1 cellular context compared by ENCODE assay signal in the genomic region with DNA sequence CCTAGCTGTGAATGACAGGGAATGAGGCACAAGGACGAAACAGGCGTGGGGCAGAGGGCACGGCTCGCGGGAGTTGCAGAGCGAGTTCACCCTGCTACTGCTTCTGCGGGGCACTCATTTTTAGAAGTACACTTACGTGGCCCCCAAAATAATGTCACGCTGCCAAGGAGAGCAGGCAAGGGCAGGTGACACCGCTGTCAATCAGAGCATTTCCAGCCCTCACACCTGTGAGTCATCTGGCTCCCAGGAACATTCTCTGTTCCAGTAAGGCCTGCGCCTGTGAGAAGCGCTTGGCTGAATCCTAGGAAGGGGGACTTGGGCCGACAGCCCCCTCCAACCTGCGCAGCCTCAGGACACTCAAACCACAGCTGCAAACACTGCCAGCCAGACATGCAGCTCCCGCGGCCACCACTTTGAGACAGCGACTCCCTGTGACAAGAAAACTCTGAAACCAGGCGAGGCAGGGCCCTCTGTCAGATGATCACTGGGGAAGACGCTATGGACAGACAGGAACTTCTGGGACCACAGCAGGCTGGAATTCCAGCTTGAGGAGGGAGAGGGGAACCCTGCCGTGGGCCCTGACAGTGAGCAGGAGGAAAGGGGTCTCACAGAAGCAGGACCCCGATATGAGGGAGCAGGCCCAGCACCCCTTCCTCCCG.
TF ChIP-seq lines count a peak whose summit lies in the region.

No MANE protein-coding gene starts in this region.

TF ChIP-seq in HCT116, 20 proteins besides CTCF, POLR2A, EP300 and RAD21 (continued from another document):
- TF ChIP-seq, protein P1, sequence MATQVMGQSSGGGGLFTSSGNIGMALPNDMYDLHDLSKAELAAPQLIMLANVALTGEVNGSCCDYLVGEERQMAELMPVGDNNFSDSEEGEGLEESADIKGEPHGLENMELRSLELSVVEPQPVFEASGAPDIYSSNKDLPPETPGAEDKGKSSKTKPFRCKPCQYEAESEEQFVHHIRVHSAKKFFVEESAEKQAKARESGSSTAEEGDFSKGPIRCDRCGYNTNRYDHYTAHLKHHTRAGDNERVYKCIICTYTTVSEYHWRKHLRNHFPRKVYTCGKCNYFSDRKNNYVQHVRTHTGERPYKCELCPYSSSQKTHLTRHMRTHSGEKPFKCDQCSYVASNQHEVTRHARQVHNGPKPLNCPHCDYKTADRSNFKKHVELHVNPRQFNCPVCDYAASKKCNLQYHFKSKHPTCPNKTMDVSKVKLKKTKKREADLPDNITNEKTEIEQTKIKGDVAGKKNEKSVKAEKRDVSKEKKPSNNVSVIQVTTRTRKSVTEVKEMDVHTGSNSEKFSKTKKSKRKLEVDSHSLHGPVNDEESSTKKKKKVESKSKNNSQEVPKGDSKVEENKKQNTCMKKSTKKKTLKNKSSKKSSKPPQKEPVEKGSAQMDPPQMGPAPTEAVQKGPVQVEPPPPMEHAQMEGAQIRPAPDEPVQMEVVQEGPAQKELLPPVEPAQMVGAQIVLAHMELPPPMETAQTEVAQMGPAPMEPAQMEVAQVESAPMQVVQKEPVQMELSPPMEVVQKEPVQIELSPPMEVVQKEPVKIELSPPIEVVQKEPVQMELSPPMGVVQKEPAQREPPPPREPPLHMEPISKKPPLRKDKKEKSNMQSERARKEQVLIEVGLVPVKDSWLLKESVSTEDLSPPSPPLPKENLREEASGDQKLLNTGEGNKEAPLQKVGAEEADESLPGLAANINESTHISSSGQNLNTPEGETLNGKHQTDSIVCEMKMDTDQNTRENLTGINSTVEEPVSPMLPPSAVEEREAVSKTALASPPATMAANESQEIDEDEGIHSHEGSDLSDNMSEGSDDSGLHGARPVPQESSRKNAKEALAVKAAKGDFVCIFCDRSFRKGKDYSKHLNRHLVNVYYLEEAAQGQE (IDR thresholded peaks at IDR 0.05; ENCODE audit: low read depth), result no peak
- TF ChIP-seq CEBPB (IDR thresholded peaks at IDR 0.05; ENCODE audit: low read depth), result no peak
